13 cellular contexts compared by ENCODE assay signal in genomic region chr16:14205666-14206065, GRCh38.
"Had no signal": no experiment of that assay in that cellular context is flagged by ENCODE, and none has a peak within 500 bp of the region (broad histone marks: within the 10 kb centered on the region; RNA-seq: fewer than 3 reads in every experiment).

No MANE protein-coding gene starts in this region.

- H3K27ac Mint-ChIP-seq: activated naive CD4-positive, alpha-beta T cell treated with anti-CD3 and anti-CD28 coated beads, Interleukin-2, amount 50 U/mL, for 24 hours; nephron progenitor cell had no signal

- H3K4me3 ChIP-seq: esophagus muscularis mucosa, gastroesophageal sphincter, sigmoid colon, stomach, thoracic aorta had no signal

- ATAC-seq: gastroesophageal sphincter had no signal

- H3K4me3 Mint-ChIP-seq: activated naive CD4-positive, alpha-beta T cell treated with anti-CD3 and anti-CD28 coated beads, Interleukin-2, amount 50 U/mL, for 24 hours; nephron progenitor cell had no signal

- H3K9me3 Mint-ChIP-seq: activated naive CD4-positive, alpha-beta T cell treated with anti-CD3 and anti-CD28 coated beads, Interleukin-2, amount 50 U/mL, for 24 hours; nephron progenitor cell had no signal

- H3K27me3 Mint-ChIP-seq: activated naive CD4-positive, alpha-beta T cell treated with anti-CD3 and anti-CD28 coated beads, Interleukin-2, amount 50 U/mL, for 24 hours had no signal

- DNase-seq: activated effector memory CD4-positive, alpha-beta T cell treated with Interleukin-2 at 50 U/mL for 16 hours; activated T-cell treated with anti-CD3 and anti-CD28 coated beads for 4 hours; amniotic stem cell; kidney glomerular epithelial cell; nephron progenitor cell; sigmoid colon; stimulated activated CD4-positive, alpha-beta T cell treated with anti-CD3 and anti-CD28 coated beads, Interleukin-4, amount 100 ng/mL, for 4 hours; stomach; SW 1271 had no signal
